Comparison of ENCODE assay signal across 19 cellular contexts in the genomic region with DNA sequence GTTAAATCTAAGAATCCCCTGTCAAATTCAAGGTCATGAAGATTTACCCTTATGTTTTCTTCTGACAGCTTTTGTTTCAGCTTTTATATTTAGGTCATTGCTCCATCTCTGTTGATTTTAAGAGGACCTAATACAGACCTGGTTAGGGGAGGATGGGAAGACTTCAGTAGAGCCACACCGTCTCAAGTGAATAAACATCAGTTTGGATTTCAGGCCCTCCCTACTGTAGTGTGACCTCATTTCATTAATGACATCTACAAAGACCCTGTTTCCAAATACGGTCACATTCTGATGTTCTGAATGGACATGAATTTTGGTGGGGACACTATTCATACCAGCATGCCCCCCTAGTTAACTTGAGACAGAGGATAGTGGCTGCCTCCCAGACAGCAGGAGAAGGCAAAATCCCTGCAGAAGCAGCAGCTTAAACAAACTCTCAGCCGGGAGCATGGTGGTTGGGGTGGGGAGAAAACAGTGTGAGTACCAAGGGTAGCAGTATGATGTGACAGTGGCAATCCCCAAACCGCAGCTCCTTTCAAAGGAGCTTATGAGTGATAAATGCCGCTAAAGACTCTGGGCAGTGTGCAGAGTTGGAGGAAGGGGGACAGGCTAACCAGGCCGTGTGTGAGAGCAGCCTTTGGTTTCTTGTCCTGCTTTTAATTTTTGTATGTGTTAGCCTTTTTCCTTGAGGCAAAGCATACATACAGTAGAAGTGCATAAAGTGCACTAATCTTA.
A peak's percentile ranks its signal among the peaks of the same experiment; 100 is the strongest.
DNase-seq lines count a peak whose midpoint lies in the region; ATAC-seq, FAIRE-seq and TF ChIP-seq lines count a peak whose summit lies in the region.
"Had no signal": no experiment of that assay in that cellular context is flagged by ENCODE, and none has a peak within 500 bp of the region (broad histone marks: within the 10 kb centered on the region; RNA-seq: fewer than 3 reads in every experiment).

No MANE protein-coding gene starts in this region.

- ATAC-seq in HG03442 (IDR thresholded peaks at IDR 0.05; ENCODE audit: unreplicated experiment) (peak; percentile 76), GM12878 (peak; percentile 97)
- peak; percentile 51 for ATAC-seq in stimulated activated memory B cell treated with anti-CD40 and anti-IgM and Interleukin-4, amounts not matched to agents 10 μg/mL and 1 μg/mL and 100 μg/mL, for 72 hours
- no peak for ATAC-seq in activated CD4-positive, CD25-positive, alpha-beta regulatory T cell treated with anti-CD3 and anti-CD28 coated beads, Interleukin-2, amount 50 U/mL, for 24 hours

- no peaks in the 10 kb centered on the region for H4K20me1 ChIP-seq in GM12878 (ENCODE audit: control insufficient read depth, insufficient read depth)
- H4K20me1 ChIP-seq: BLaER1 treated with 17β-estradiol and CSF1 and Interleukin-3, amounts not matched to agents 10 nM and 100 nM had no signal

- peak; percentile 17 for DNase-seq in NCI-H510A treated with DMSO at 0.1 percent for 48 hours (lab: John Stamatoyannopoulos, UW)
- DNase-seq in NCI-H510A (lab: John Stamatoyannopoulos, UW), result no peak
- no peak for DNase-seq in GM12878 (ENCODE audit: low read depth, low spot score)
- DNase-seq in activated CD4-positive, CD25-positive, alpha-beta regulatory T cell (lab: John Stamatoyannopoulos, UW), result no peak
- DNase-seq in hippocampal formation (lab: John Stamatoyannopoulos, UW), result no peak
- DNase-seq: HCEC 1CT, IMR-90, Kasumi-1, NCI-H1436 treated with DMSO at 0.1 percent for 48 hours, NCI-H2081 treated with DMSO at 0.1 percent for 48 hours, NCI-H226, NCI-H748 treated with DMSO at 0.1 percent for 48 hours, SHP77 had no signal

- POLR2A ChIA-PET in GM12878 (lab: Charles Lee), result no interaction called here

- H3K27me3 Mint-ChIP-seq in stimulated activated memory B cell treated with anti-CD40 and anti-IgM and Interleukin-4, amounts not matched to agents 10 μg/mL and 1 μg/mL and 100 μg/mL, for 72 hours, result peaks cover 10% of the 10 kb centered on the region

- TF ChIP-seq EP300 in GM12878 (IDR thresholded peaks at IDR 0.05; ENCODE audit: borderline replicate concordance in 1 of 2, control insufficient read depth in 1 of 2, low read depth in 2 of 2, low read length in 2 of 2), result no peak

- BruUV-seq in GM12878 (replicated peaks; lab: Mats Ljungman, UMichigan), result no TSS peak

- H3K27me3 ChIP-seq in GM12878 (replicated peaks in 1 of 2; ENCODE audit: control insufficient read depth in 2 of 2, insufficient read depth in 2 of 2, low read length in 1 of 2), result no peaks in the 10 kb centered on the region
- H3K27me3 ChIP-seq: BLaER1 treated with 17β-estradiol and CSF1 and Interleukin-3, amounts not matched to agents 10 nM and 100 nM had no signal

- no peak overlapping the region for H2AFZ ChIP-seq in GM12878 (ENCODE audit: control insufficient read depth, low read depth, low read length)

- SMC1A ChIA-PET in GM12878 (lab: Charles Lee; ENCODE audit: uncharacterized antibody, unreplicated experiment), result no interaction called here

- 0 out of 2 replicates have a peak, but pooled peaks cover 3% of the 10 kb centered on the region for H3K4me1 ChIP-seq in GM12878 (ENCODE audit: control insufficient read depth, insufficient read depth, low read length)

- H3K79me2 ChIP-seq in GM12878 (ENCODE audit: control insufficient read depth, insufficient read depth, low read length), result no peaks in the 10 kb centered on the region

- H3K27ac ChIP-seq in GM12878 (ENCODE audit: control insufficient read depth, insufficient read depth), result no peak overlapping the region
- H3K27ac ChIP-seq: BLaER1 treated with 17β-estradiol and CSF1 and Interleukin-3, amounts not matched to agents 10 nM and 100 nM had no signal

- CTCF ChIA-PET in GM12878 (lab: Yijun Ruan, JAX), result no interaction called here

- intact Hi-C loops in GM12878 (cut with micrococcal nuclease; ENCODE audit: unreplicated experiment), result loop anchor here (10.0 kb wide), 1 partner anchor 239 kb away; no protein-coding TSS in a partner anchor

- H3K27ac Mint-ChIP-seq in stimulated activated memory B cell treated with anti-CD40 and anti-IgM and Interleukin-4, amounts not matched to agents 10 μg/mL and 1 μg/mL and 100 μg/mL, for 72 hours, result no peak overlapping the region

- H3K9me3 ChIP-seq in GM12878 (replicated peaks; ENCODE audit: control insufficient read depth, insufficient read depth, low read length), result no peaks in the 10 kb centered on the region
- H3K9me3 ChIP-seq: BLaER1 treated with 17β-estradiol and CSF1 and Interleukin-3, amounts not matched to agents 10 nM and 100 nM had no signal

- WGBS in GM12878 (ENCODE audit: insufficient coverage, insufficient replicate concordance, low lambda C conversion rate, missing lambda C conversion rate), result 21% methylated on average over 6 of the region's 6 CpGs

- no peak overlapping the region for H3K4me3 ChIP-seq in GM12878
- H3K4me3 ChIP-seq: BLaER1 treated with 17β-estradiol and CSF1 and Interleukin-3, amounts not matched to agents 10 nM and 100 nM had no signal

- RAD21 ChIA-PET in GM12878 (lab: Charles Lee; ENCODE audit: unreplicated experiment), result no interaction called here

- H3K4me1 Mint-ChIP-seq in stimulated activated memory B cell treated with anti-CD40 and anti-IgM and Interleukin-4, amounts not matched to agents 10 μg/mL and 1 μg/mL and 100 μg/mL, for 72 hours, result no peaks in the 10 kb centered on the region

- FAIRE-seq in GM12878 (lab: Jason Lieb, UNC), result no peak
- FAIRE-seq: GM18507, RCC 7860 had no signal

- no peak overlapping the region for H3K4me2 ChIP-seq in GM12878 (ENCODE audit: control insufficient read depth, insufficient read depth)
- H3K4me2 ChIP-seq: BLaER1 treated with 17β-estradiol and CSF1 and Interleukin-3, amounts not matched to agents 10 nM and 100 nM had no signal

- no peaks in the 10 kb centered on the region for H3K36me3 ChIP-seq in GM12878 (ENCODE audit: control insufficient read depth in 2 of 2, insufficient read depth in 2 of 2, low read length in 1 of 2)
- H3K36me3 ChIP-seq: BLaER1 treated with 17β-estradiol and CSF1 and Interleukin-3, amounts not matched to agents 10 nM and 100 nM had no signal

- H3K36me3 Mint-ChIP-seq in stimulated activated memory B cell treated with anti-CD40 and anti-IgM and Interleukin-4, amounts not matched to agents 10 μg/mL and 1 μg/mL and 100 μg/mL, for 72 hours, result no peaks in the 10 kb centered on the region

- no peak overlapping the region for H3K9ac ChIP-seq in GM12878 (ENCODE audit: control insufficient read depth, insufficient read depth, low read length)
- H3K9ac ChIP-seq: BLaER1 treated with 17β-estradiol and CSF1 and Interleukin-3, amounts not matched to agents 10 nM and 100 nM had no signal

- peaks cover 6% of the 10 kb centered on the region for H3K9me3 Mint-ChIP-seq in stimulated activated memory B cell treated with anti-CD40 and anti-IgM and Interleukin-4, amounts not matched to agents 10 μg/mL and 1 μg/mL and 100 μg/mL, for 72 hours

- TF ChIP-seq RAD21 in GM12878 (IDR thresholded peaks at IDR 0.05; ENCODE audit: insufficient read depth, low read depth, low read length), result no peak

- no peak overlapping the region for H3K4me3 Mint-ChIP-seq in stimulated activated memory B cell treated with anti-CD40 and anti-IgM and Interleukin-4, amounts not matched to agents 10 μg/mL and 1 μg/mL and 100 μg/mL, for 72 hours

- in situ Hi-C loops in GM12878 (cut with MboI), result no loop called here

- no peak for TF ChIP-seq CTCF in GM12878 (IDR thresholded peaks at IDR 0.05 in 2 of 3, conservative IDR thresholded peaks at IDR 0.05 in 1 of 3; ENCODE audit: control insufficient read depth in 2 of 3, extremely low read depth in 1 of 3, insufficient read depth in 1 of 3, low read depth in 3 of 3, low read length in 3 of 3)

- TF ChIP-seq POLR2A in GM12878 (IDR thresholded peaks at IDR 0.05; ENCODE audit: low read depth, low read length), result no peak

TF ChIP-seq in GM12878, 131 proteins besides CTCF, POLR2A, EP300 and RAD21 (continues in another document):
- TF ChIP-seq, protein P1, sequence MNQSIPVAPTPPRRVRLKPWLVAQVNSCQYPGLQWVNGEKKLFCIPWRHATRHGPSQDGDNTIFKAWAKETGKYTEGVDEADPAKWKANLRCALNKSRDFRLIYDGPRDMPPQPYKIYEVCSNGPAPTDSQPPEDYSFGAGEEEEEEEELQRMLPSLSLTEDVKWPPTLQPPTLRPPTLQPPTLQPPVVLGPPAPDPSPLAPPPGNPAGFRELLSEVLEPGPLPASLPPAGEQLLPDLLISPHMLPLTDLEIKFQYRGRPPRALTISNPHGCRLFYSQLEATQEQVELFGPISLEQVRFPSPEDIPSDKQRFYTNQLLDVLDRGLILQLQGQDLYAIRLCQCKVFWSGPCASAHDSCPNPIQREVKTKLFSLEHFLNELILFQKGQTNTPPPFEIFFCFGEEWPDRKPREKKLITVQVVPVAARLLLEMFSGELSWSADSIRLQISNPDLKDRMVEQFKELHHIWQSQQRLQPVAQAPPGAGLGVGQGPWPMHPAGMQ (IDR thresholded peaks at IDR 0.05; ENCODE audit: borderline replicate concordance), result no peak
- TF ChIP-seq SPI1 (IDR thresholded peaks at IDR 0.05; ENCODE audit: borderline replicate concordance, insufficient read depth, low read depth, low read length), result no peak
- no peak for TF ChIP-seq BHLHE40 (IDR thresholded peaks at IDR 0.05; ENCODE audit: borderline replicate concordance in 1 of 2, low read depth in 2 of 2, low read length in 1 of 2)
- no peak for TF ChIP-seq NFYA (IDR thresholded peaks at IDR 0.05; ENCODE audit: borderline replicate concordance, low read depth, low read length)
- TF ChIP-seq SP1 (IDR thresholded peaks at IDR 0.05; ENCODE audit: low read depth, low read length), result no peak
- no peak for TF ChIP-seq CBX3 (IDR thresholded peaks at IDR 0.05; ENCODE audit: borderline replicate concordance, low read depth)
- TF ChIP-seq, protein P2, sequence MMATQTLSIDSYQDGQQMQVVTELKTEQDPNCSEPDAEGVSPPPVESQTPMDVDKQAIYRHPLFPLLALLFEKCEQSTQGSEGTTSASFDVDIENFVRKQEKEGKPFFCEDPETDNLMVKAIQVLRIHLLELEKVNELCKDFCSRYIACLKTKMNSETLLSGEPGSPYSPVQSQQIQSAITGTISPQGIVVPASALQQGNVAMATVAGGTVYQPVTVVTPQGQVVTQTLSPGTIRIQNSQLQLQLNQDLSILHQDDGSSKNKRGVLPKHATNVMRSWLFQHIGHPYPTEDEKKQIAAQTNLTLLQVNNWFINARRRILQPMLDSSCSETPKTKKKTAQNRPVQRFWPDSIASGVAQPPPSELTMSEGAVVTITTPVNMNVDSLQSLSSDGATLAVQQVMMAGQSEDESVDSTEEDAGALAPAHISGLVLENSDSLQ (IDR thresholded peaks at IDR 0.05), result peak; percentile 23; the same call in 1 of the 2 replicates
- TF ChIP-seq NBN (IDR thresholded peaks at IDR 0.05), result no peak
- TF ChIP-seq SIN3A (IDR thresholded peaks at IDR 0.05; ENCODE audit: low read depth, low read length), result no peak
- TF ChIP-seq RB1 (IDR thresholded peaks at IDR 0.05; ENCODE audit: borderline replicate concordance), result no peak
- TF ChIP-seq, protein P3, sequence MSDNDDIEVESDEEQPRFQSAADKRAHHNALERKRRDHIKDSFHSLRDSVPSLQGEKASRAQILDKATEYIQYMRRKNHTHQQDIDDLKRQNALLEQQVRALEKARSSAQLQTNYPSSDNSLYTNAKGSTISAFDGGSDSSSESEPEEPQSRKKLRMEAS (IDR thresholded peaks at IDR 0.05; ENCODE audit: low read depth, low read length), result no peak

Comparison
In these comparisons a context has a peak if more than half of its experiments do, and no peak if none do; other contexts are left out.
1. ATAC-seq: peak in HG03442 (single experiment), GM12878 (single experiment) and stimulated activated memory B cell treated with anti-CD40 and anti-IgM and Interleukin-4, amounts not matched to agents 10 μg/mL and 1 μg/mL and 100 μg/mL, for 72 hours (single experiment); none in activated CD4-positive, CD25-positive, alpha-beta regulatory T cell treated with anti-CD3 and anti-CD28 coated beads, Interleukin-2, amount 50 U/mL, for 24 hours (0 of 2).